Comparison of ENCODE assay signal across 7 cellular contexts in genomic region chr16:9480503-9480902, GRCh38.
"Had no signal": no experiment of that assay in that cellular context is flagged by ENCODE, and none has a peak within 500 bp of the region (broad histone marks: within the 10 kb centered on the region; RNA-seq: fewer than 3 reads in every experiment).

No MANE protein-coding gene starts in this region.

- FAIRE-seq: G401.6, GM12891, GM12892, GM18507, GM19239 had no signal

- DNase-seq: GDM1, GF-D8 had no signal
